Comparison of ENCODE assay signal across 10 cellular contexts in the genomic region with DNA sequence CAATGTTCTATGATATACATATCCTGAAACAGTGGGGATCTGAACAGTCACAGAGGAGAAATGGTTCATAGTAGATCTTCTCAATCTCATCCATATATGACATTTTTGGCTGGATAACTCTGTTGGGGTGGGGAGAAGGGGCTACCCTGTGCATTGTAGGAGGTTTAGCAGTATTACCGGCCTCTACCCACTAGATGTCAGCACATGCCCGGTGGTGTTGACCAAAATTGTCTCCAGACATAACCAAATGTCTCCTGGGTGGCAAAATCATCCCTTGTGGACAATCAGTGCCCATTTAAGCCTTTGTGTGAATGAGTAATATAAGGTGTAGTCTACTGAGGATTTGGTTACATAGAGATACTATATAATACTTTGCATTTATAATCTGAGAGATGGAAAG.
DNase-seq lines count a peak whose midpoint lies in the region; ATAC-seq and TF ChIP-seq lines count a peak whose summit lies in the region.
"Had no signal": no experiment of that assay in that cellular context is flagged by ENCODE, and none has a peak within 500 bp of the region (broad histone marks: within the 10 kb centered on the region; RNA-seq: fewer than 3 reads in every experiment).

No MANE protein-coding gene starts in this region.

- H3K27ac ChIP-seq in SJCRH30, result peak overlapping the region; percentile 47; the same call in 1 of the 2 replicates

- DNase-seq in Caki2 (ENCODE audit: low read depth), result peak; percentile 7
- peak; percentile 3 for DNase-seq in LNCaP clone FGC (ENCODE audit: low read depth)
- DNase-seq in SJCRH30, result peak; percentile 70 to 82
- DNase-seq in fibroblast of pulmonary artery (ENCODE audit: low read depth), result peak; percentile 50
- peak in 7 of 10 donors; percentile 12 to 88 (median 34) for DNase-seq in posterior cingulate gyrus
- DNase-seq in epidermal melanocyte (ENCODE audit: insufficient read length, low spot score), result no peak

- no peaks in the 10 kb centered on the region for H3K27me3 ChIP-seq in SJCRH30

- peak; percentile 56 for TF ChIP-seq CTCF in LNCaP clone FGC (IDR thresholded peaks at IDR 0.05; ENCODE audit: control insufficient read depth, extremely low read depth, insufficient read depth)
- TF ChIP-seq CTCF in fibroblast of pulmonary artery (IDR thresholded peaks at IDR 0.05; ENCODE audit: low read length, missing control alignments), result peak; percentile 58

- intact Hi-C loops in posterior cingulate gyrus (cut with DNase I), result loop anchor here (5.0 to 10.0 kb wide), 2 partner anchors 41 to 294 kb away; no protein-coding TSS in a partner anchor

- H3K9me3 ChIP-seq in SJCRH30 (replicated peaks), result no peaks in the 10 kb centered on the region

- ATAC-seq in GM18909 (IDR thresholded peaks at IDR 0.05; ENCODE audit: poor library complexity, unreplicated experiment) (peak; percentile 85), HG02623 (IDR thresholded peaks at IDR 0.05; ENCODE audit: unreplicated experiment) (no peak)
- ATAC-seq: naive thymus-derived CD4-positive, alpha-beta T cell; T-cell had no signal

- H3K36me3 ChIP-seq in SJCRH30, result peaks cover 61% of the 10 kb centered on the region

- peaks cover 9% of the 10 kb centered on the region for H3K4me1 ChIP-seq in SJCRH30

- H3K4me3 ChIP-seq in LNCaP clone FGC (ENCODE audit: low read depth, low read length) (no peak overlapping the region), SJCRH30 (no peak overlapping the region), fibroblast of pulmonary artery (replicated peaks; ENCODE audit: low read depth, low read length) (no peak overlapping the region)

- in situ Hi-C loops in Caki2 (cut with HindIII; ENCODE audit: low pct_unique_long_range_greater_than_20kb, low sequenced_read_pairs), result no loop called here
